ENCODE assay signal across 8 cellular contexts in genomic region chr6:74409447-74409846, GRCh38.
DNase-seq lines count a peak whose midpoint lies in the region; ATAC-seq lines count a peak whose summit lies in the region.

No MANE protein-coding gene starts in this region.

- no peak overlapping the region for H3K27ac ChIP-seq in epithelial cell of prostate
- no peak overlapping the region for H3K27ac ChIP-seq in substantia nigra (ENCODE audit: low read depth, low read length, poor library complexity, severe bottlenecking)

- DNase-seq in EH (ENCODE audit: low read depth), result peak; percentile 77
- peak; percentile 75 for DNase-seq in LHCN-M2 (ENCODE audit: low read depth)
- DNase-seq in epithelial cell of prostate (ENCODE audit: low read depth, low spot score), result peak; percentile 16
- DNase-seq in sciatic nerve (ENCODE audit: low spot score), result no peak
- no peak for DNase-seq in substantia nigra (lab: John Stamatoyannopoulos, UW)
- DNase-seq in NK-92 (lab: John Stamatoyannopoulos, UW; ENCODE audit: unreplicated experiment), result no peak
- DNase-seq in NOMO-1 treated with dmso at 0.1 percent for 144 hours (lab: John Stamatoyannopoulos, UW; ENCODE audit: unreplicated experiment), result no peak

- intact Hi-C loops in sciatic nerve (cut with DNase I), result no loop called here

- ATAC-seq in GM21576 (IDR thresholded peaks at IDR 0.05; ENCODE audit: unreplicated experiment), result peak; percentile 73
- peak; percentile 97 for ATAC-seq in sciatic nerve

Comparison
In these comparisons a context has a peak if more than half of its experiments do, and no peak if none do; other contexts are left out.
1. DNase-seq: peak in EH (single experiment), LHCN-M2 (single experiment) and epithelial cell of prostate (single experiment); none in sciatic nerve (single experiment), substantia nigra (0 of 49), NK-92 (single experiment) and NOMO-1 treated with dmso at 0.1 percent for 144 hours (single experiment).